In genomic region chr20:33664762-33665144, GRCh38 we compare ENCODE assay signal across 10 cellular contexts. TPM values are rescaled to one million over a fixed set of nuclear protein-coding genes. Genes with fewer than 3 reads are reported as not detected.
DNase-seq lines count a peak whose midpoint lies in the region; ATAC-seq and TF ChIP-seq lines count a peak whose summit lies in the region.
"Had no signal": no experiment of that assay in that cellular context is flagged by ENCODE, and none has a peak within 500 bp of the region (broad histone marks: within the 10 kb centered on the region; RNA-seq: fewer than 3 reads in every experiment).

No MANE protein-coding gene starts in this region.

- DNase-seq in SK-N-SH: peak; percentile 39
- DNase-seq in effector memory CD4-positive, alpha-beta T cell: no peak
- no peak for DNase-seq in spleen
- DNase-seq in NOMO-1 (lab: John Stamatoyannopoulos, UW; ENCODE audit: unreplicated experiment in 2 of 2): no peak
- DNase-seq in activated gamma-delta T cell treated with Interleukin-2 at 50 U/mL for 16 hours: no peak
- DNase-seq in NCI-H2171 treated with DMSO at 0.1 percent for 48 hours (lab: John Stamatoyannopoulos, UW): no peak
- DNase-seq: SHP77, substantia nigra had no signal

- WGBS in SK-N-SH (ENCODE audit: low lambda C conversion rate): 94% methylated on average over 2 of the region's 2 CpGs
- 93 to 100% (median 95%) methylated on average over 2 of the region's 2 CpGs for WGBS in spleen, 5 donors

- POLR2A ChIA-PET in SK-N-SH (lab: Yijun Ruan, JAX): interaction anchor here (1.5 to 3.7 kb wide), 4 partner anchors 11 to 263 kb away, joined by 4 to 17 read pairs (median 8); partner anchors contain the start of genes CDK5RAP1 and SNTA1

- H4K20me1 ChIP-seq in SK-N-SH (ENCODE audit: insufficient read depth) (no peaks in the 10 kb centered on the region), OCI-LY1 (ENCODE audit: insufficient read depth, low read length) (no peaks in the 10 kb centered on the region)

- H3K27me3 ChIP-seq in SK-N-SH (ENCODE audit: insufficient read depth) (no peaks in the 10 kb centered on the region), OCI-LY1 (ENCODE audit: insufficient read depth, low read length) (no peaks in the 10 kb centered on the region), spleen (replicated peaks in 1 of 7) (no peaks in the 10 kb centered on the region)
- no peaks in the 10 kb centered on the region for H3K27me3 ChIP-seq in effector memory CD4-positive, alpha-beta T cell (replicated peaks; ENCODE audit: control insufficient read depth, insufficient read depth, low read length, poor library complexity, severe bottlenecking)

- TF ChIP-seq CTCF in SK-N-SH (IDR thresholded peaks at IDR 0.05) (no peak), OCI-LY1 (IDR thresholded peaks at IDR 0.05; ENCODE audit: low read length) (no peak), spleen (IDR thresholded peaks at IDR 0.05 in 8 of 11, conservative IDR thresholded peaks at IDR 0.05 in 3 of 11) (no peak)

- no peak overlapping the region for H3K4me2 ChIP-seq in SK-N-SH
- H3K4me2 ChIP-seq in OCI-LY1 (ENCODE audit: low read length): peak overlapping the region; percentile 85

- no peak for ATAC-seq in SK-N-SH treated with all-trans-retinoic acid at 6 μM for 48 hours

- H3K36me3 ChIP-seq in SK-N-SH (replicated peaks in 1 of 2; ENCODE audit: control insufficient read depth in 1 of 2, insufficient read depth in 2 of 2, low read length in 1 of 2): peaks cover 8% of the 10 kb centered on the region in 2 experiments
- peaks cover 48% of the 10 kb centered on the region for H3K36me3 ChIP-seq in OCI-LY1 (ENCODE audit: insufficient read depth, low read length)
- no peaks in the 10 kb centered on the region for H3K36me3 ChIP-seq in effector memory CD4-positive, alpha-beta T cell (ENCODE audit: control insufficient read depth, insufficient read depth, low read length)
- H3K36me3 ChIP-seq in spleen: peaks cover 0 to 19% (median 2%) of the 10 kb centered on the region in 6 donors

- H2AFZ ChIP-seq in SK-N-SH (ENCODE audit: low read depth) (no peak overlapping the region), OCI-LY1 (ENCODE audit: low read length) (no peak overlapping the region)

- intact Hi-C loops in spleen (cut with DNase I; ENCODE audit: low total_unique reads): no loop called here

- H3K79me2 ChIP-seq in SK-N-SH (ENCODE audit: insufficient read depth) (no peaks in the 10 kb centered on the region), OCI-LY1 (ENCODE audit: insufficient read depth, low read length) (no peaks in the 10 kb centered on the region)

- CTCF ChIA-PET in SK-N-SH (lab: Yijun Ruan, JAX): interaction anchor here (0.8 to 10.6 kb wide), 7 partner anchors 12 to 221 kb away, joined by 3 to 114 read pairs (median 9); partner anchors contain the start of gene CBFA2T2

- H3K27ac ChIP-seq in SK-N-SH (ENCODE audit: low read depth in 2 of 2, low read length in 1 of 2) (peak overlapping the region in 1 of 2 experiments; percentile 90; a peak in 2 of 4 replicates), OCI-LY1 (ENCODE audit: low read depth, low read length, poor library complexity, severe bottlenecking) (peak overlapping the region; percentile 79), spleen (peak overlapping the region in 5 of 8 donors; percentile 92 to 96 (median 93))
- peak overlapping the region; percentile 82 for H3K27ac ChIP-seq in effector memory CD4-positive, alpha-beta T cell (ENCODE audit: insufficient read depth, low read length, poor library complexity, severe bottlenecking)

- H3K9me3 ChIP-seq in SK-N-SH (no peaks in the 10 kb centered on the region), OCI-LY1 (ENCODE audit: low read length) (no peaks in the 10 kb centered on the region), spleen (no peaks in the 10 kb centered on the region)
- H3K9me3 ChIP-seq in effector memory CD4-positive, alpha-beta T cell (ENCODE audit: control insufficient read depth, low read length): no peaks in the 10 kb centered on the region

- H3K9me2 ChIP-seq in SK-N-SH (no peaks in the 10 kb centered on the region), OCI-LY1 (ENCODE audit: low read depth, low read length) (no peaks in the 10 kb centered on the region)

- no peak for TF ChIP-seq POLR2A in spleen (IDR thresholded peaks at IDR 0.05)

- H3K4me3 ChIP-seq in SK-N-SH (ENCODE audit: low read depth in 2 of 2, low read length in 1 of 2) (no peak overlapping the region), OCI-LY1 (ENCODE audit: low read depth, low read length, poor library complexity, severe bottlenecking) (peak overlapping the region; percentile 70), spleen (no peak overlapping the region)
- no peak overlapping the region for H3K4me3 ChIP-seq in effector memory CD4-positive, alpha-beta T cell (ENCODE audit: insufficient read depth, low read depth, low read length, poor library complexity, severe bottlenecking)

- no peak for TF ChIP-seq EP300 in SK-N-SH (IDR thresholded peaks at IDR 0.05; ENCODE audit: borderline replicate concordance in 1 of 2, low read depth in 1 of 2, low read length in 1 of 2)

- peaks cover 25% of the 10 kb centered on the region for H3F3A ChIP-seq in SK-N-SH (replicated peaks; ENCODE audit: insufficient read depth)
- H3F3A ChIP-seq in OCI-LY1 (ENCODE audit: insufficient read depth, low read length): no peaks in the 10 kb centered on the region

- TF ChIP-seq RAD21 in SK-N-SH (IDR thresholded peaks at IDR 0.05; ENCODE audit: low read length): no peak

- H3K4me1 ChIP-seq in SK-N-SH (ENCODE audit: control insufficient read depth in 1 of 2, insufficient read depth in 2 of 2, low read depth in 1 of 2, low read length in 1 of 2): peaks cover 0 to 41% of the 10 kb centered on the region in 2 experiments; a peak in 1 of 4 replicates
- peaks cover 79% of the 10 kb centered on the region for H3K4me1 ChIP-seq in OCI-LY1 (ENCODE audit: insufficient read depth, low read length, severe bottlenecking)
- H3K4me1 ChIP-seq in effector memory CD4-positive, alpha-beta T cell (ENCODE audit: control insufficient read depth, insufficient read depth, low read length, poor library complexity, severe bottlenecking): peaks cover 40% of the 10 kb centered on the region
- peaks cover 5 to 67% (median 45%) of the 10 kb centered on the region in 6 donors for H3K4me1 ChIP-seq in spleen

- H3K9ac ChIP-seq in SK-N-SH (no peak overlapping the region), OCI-LY1 (ENCODE audit: low read length) (peak overlapping the region; percentile 86)

TF ChIP-seq in SK-N-SH, 30 proteins besides CTCF, POLR2A, EP300 and RAD21:
- TF ChIP-seq SIN3A (IDR thresholded peaks at IDR 0.05; ENCODE audit: borderline replicate concordance, low read depth, low read length) (no peak), FOXM1 (IDR thresholded peaks at IDR 0.05; ENCODE audit: low read depth) (no peak)
- TF ChIP-seq, protein P1, sequence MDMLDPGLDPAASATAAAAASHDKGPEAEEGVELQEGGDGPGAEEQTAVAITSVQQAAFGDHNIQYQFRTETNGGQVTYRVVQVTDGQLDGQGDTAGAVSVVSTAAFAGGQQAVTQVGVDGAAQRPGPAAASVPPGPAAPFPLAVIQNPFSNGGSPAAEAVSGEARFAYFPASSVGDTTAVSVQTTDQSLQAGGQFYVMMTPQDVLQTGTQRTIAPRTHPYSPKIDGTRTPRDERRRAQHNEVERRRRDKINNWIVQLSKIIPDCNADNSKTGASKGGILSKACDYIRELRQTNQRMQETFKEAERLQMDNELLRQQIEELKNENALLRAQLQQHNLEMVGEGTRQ (IDR thresholded peaks at IDR 0.05; ENCODE audit: borderline replicate concordance, low read depth, low read length): no peak

TF ChIP-seq in SK-N-SH treated with all-trans-retinoic acid at 6 μM for 48 hours, 23 proteins besides CTCF, POLR2A, EP300 and RAD21 (continues in another document):
- TF ChIP-seq TOX (CRISPR knock-in tag; IDR thresholded peaks at IDR 0.05; ENCODE audit: borderline replicate concordance) (no peak), ARNTL (CRISPR knock-in tag; IDR thresholded peaks at IDR 0.05; ENCODE audit: borderline replicate concordance, low read depth) (no peak), ZNF70 (CRISPR knock-in tag; IDR thresholded peaks at IDR 0.05) (no peak), ZFP30 (CRISPR knock-in tag; IDR thresholded peaks at IDR 0.05) (no peak), ZFP3 (CRISPR knock-in tag; IDR thresholded peaks at IDR 0.05) (no peak), GLIS3 (CRISPR knock-in tag; IDR thresholded peaks at IDR 0.05) (no peak), ZNF565 (CRISPR knock-in tag; conservative IDR thresholded peaks at IDR 0.05; ENCODE audit: low read depth) (no peak)

RNA-seq across cellular contexts. Expression of gene ACTL10, which starts 2.0 kb away (rescaled TPM):
- polyA plus RNA-seq in SK-N-SH (2012; rRNA removed): 0.19 and 0.25 TPM in 2 replicates
- polyA plus RNA-seq in SK-N-SH (2012; cell fraction: cytosol; rRNA removed): 0.09 and 0.20 TPM in 2 replicates
- polyA plus RNA-seq in SK-N-SH (2012; cell fraction: nucleus; rRNA removed): 0.32 and 0.33 TPM in 2 replicates
- 1 to 10 TPM; 1.1 to 3.5 (median 2.0) TPM for total RNA-seq in spleen
- polyA plus RNA-seq in spleen: 1 to 10 TPM; 1.3 to 3.5 (median 2.9) TPM

RNA-seq across cellular contexts. Expression of gene C20orf144, which starts 2.6 kb away (rescaled TPM):
- polyA plus RNA-seq in SK-N-SH (2012; rRNA removed) (0.12 and 0.13 TPM in 2 replicates), spleen (under 1 TPM in 2 of 3 donors, not detected in 1; 0.06 to 0.09 TPM)
- polyA plus RNA-seq in SK-N-SH (2012; cell fraction: cytosol; rRNA removed): 0.10 and 0.18 TPM in 2 replicates
- 0.08 and 0.15 TPM in 2 replicates for polyA plus RNA-seq in SK-N-SH (2012; cell fraction: nucleus; rRNA removed)
- total RNA-seq in spleen: under 1 TPM in 1 of 7 donors, not detected in 6; 0.14 TPM

RNA-seq across cellular contexts. Expression of gene NECAB3, which starts 9.5 kb away (rescaled TPM):
- polyA plus RNA-seq in SK-N-SH (2012; rRNA removed) (20.1 and 25.1 TPM in 2 replicates), spleen (10 to 100 TPM in 2 of 3 donors, 1 to 10 TPM in 1; 8.6 to 22.7 (median 11.0) TPM)
- 5.8 and 10.6 TPM in 2 replicates for polyA plus RNA-seq in SK-N-SH (2012; cell fraction: cytosol; rRNA removed)
- polyA plus RNA-seq in SK-N-SH (2012; cell fraction: nucleus; rRNA removed): 112 and 142 TPM in 2 replicates
- total RNA-seq in spleen: 10 to 100 TPM; 14.0 to 39.0 (median 18.8) TPM

RNA-seq across cellular contexts. Expression of gene E2F1, which starts 21.4 kb away (rescaled TPM):
- 12.4 and 15.0 TPM in 2 replicates for polyA plus RNA-seq in SK-N-SH (2012; rRNA removed)
- 7.9 and 11.4 TPM in 2 replicates for polyA plus RNA-seq in SK-N-SH (2012; cell fraction: cytosol; rRNA removed)
- 32.7 and 45.1 TPM in 2 replicates for polyA plus RNA-seq in SK-N-SH (2012; cell fraction: nucleus; rRNA removed)
- total RNA-seq in spleen: 1 to 10 TPM; 2.5 to 6.9 (median 4.5) TPM
- 1 to 10 TPM; 3.4 to 6.2 (median 5.6) TPM for polyA plus RNA-seq in spleen

RNA-seq across cellular contexts. Expression of gene PXMP4, which starts 55.4 kb away (rescaled TPM):
- polyA plus RNA-seq in SK-N-SH (2012; rRNA removed) (5.6 and 5.7 TPM in 2 replicates), spleen (1 to 10 TPM; 2.1 to 3.4 (median 3.4) TPM)
- polyA plus RNA-seq in SK-N-SH (2012; cell fraction: cytosol; rRNA removed): 2.0 and 3.4 TPM in 2 replicates
- 2.9 and 4.0 TPM in 2 replicates for polyA plus RNA-seq in SK-N-SH (2012; cell fraction: nucleus; rRNA removed)
- total RNA-seq in spleen: 10 to 100 TPM in 1 of 7 donors, 1 to 10 TPM in 6; 6.1 to 14.4 (median 7.5) TPM
